In the genomic region with DNA sequence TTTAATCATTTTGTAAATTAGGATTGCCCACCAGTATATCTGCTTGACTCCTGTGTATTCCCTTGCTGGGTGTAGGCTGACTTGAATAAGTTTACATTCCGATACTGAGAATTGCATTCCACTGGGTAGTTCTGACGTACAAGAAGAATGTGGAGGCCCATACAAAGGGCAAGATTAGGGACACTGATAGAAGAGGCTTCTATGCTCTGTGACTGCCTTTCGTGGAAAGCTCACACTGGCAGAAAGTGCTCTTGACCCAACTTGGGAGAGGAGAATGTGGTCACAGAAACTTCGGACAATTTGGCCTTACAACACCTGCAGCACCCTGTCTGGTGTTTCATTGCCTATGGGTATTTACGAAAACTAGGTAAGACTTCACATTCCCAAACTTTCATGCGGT, we compare ENCODE assay signal across 11 cellular contexts.
A peak's percentile ranks its signal among the peaks of the same experiment; 100 is the strongest.
DNase-seq lines count a peak whose midpoint lies in the region; ATAC-seq, FAIRE-seq and TF ChIP-seq lines count a peak whose summit lies in the region.
"Had no signal": no experiment of that assay in that cellular context is flagged by ENCODE, and none has a peak within 500 bp of the region (broad histone marks: within the 10 kb centered on the region; RNA-seq: fewer than 3 reads in every experiment).

No MANE protein-coding gene starts in this region.

- peak overlapping the region; percentile 43 for H3K9ac ChIP-seq in endothelial cell of umbilical vein (replicated peaks; ENCODE audit: extremely low read depth, insufficient read depth, low read length)
- H3K9ac ChIP-seq: parathyroid adenoma had no signal

- peak overlapping the region; percentile 78 for H3K4me2 ChIP-seq in endothelial cell of umbilical vein (ENCODE audit: insufficient read depth, low read length)

- H3K4me1 ChIP-seq in endothelial cell of umbilical vein (ENCODE audit: control insufficient read depth, extremely low read depth, insufficient read depth, low read length): peaks cover 22% of the 10 kb centered on the region
- peaks cover 31% of the 10 kb centered on the region for H3K4me1 ChIP-seq in lower lobe of right lung

- ATAC-seq in Right ventricle myocardium inferior: peak; percentile 62
- peak; percentile 85 to 89 for ATAC-seq in lower lobe of right lung
- ATAC-seq in GM21723 (IDR thresholded peaks at IDR 0.05; ENCODE audit: unreplicated experiment): no peak
- ATAC-seq: stimulated activated memory B cell treated with anti-CD40 and anti-IgM and Interleukin-4, amounts not matched to agents 10 μg/mL and 1 μg/mL and 100 μg/mL, for 72 hours had no signal

- BruUV-seq in endothelial cell of umbilical vein (replicated peaks; lab: Mats Ljungman, UMichigan): no TSS peak

- no peaks in the 10 kb centered on the region for H3K9me1 ChIP-seq in endothelial cell of umbilical vein (replicated peaks; ENCODE audit: control insufficient read depth, extremely low read depth, insufficient read depth, low read length)

- H3K4me3 ChIP-seq in endothelial cell of umbilical vein (replicated peaks in 1 of 3; ENCODE audit: insufficient read depth in 1 of 3, low read depth in 1 of 3, low read length in 3 of 3) (no peak overlapping the region), lower lobe of right lung (no peak overlapping the region)

- POLR2A ChIA-PET in endothelial cell of umbilical vein (lab: Charles Lee): no interaction called here
- POLR2A ChIA-PET in HEK293T (lab: Yijun Ruan, JAX): no interaction called here

- H2AFZ ChIP-seq in endothelial cell of umbilical vein (ENCODE audit: low read depth, low read length): no peak overlapping the region
- H2AFZ ChIP-seq: parathyroid adenoma had no signal

- CTCF ChIA-PET in endothelial cell of umbilical vein (lab: Charles Lee): interaction anchor here (1.3 to 1.7 kb wide), 3 partner anchors 27 to 226 kb away, joined by 4 to 5 read pairs (median 5); no protein-coding TSS in a partner anchor
- CTCF ChIA-PET in HEK293T (lab: Yijun Ruan, JAX): no interaction called here

- DNase-seq in Right ventricle myocardium inferior (ENCODE audit: missing footprints): no peak
- no peak for DNase-seq in cardiac septum (ENCODE audit: low spot score)
- DNase-seq in endothelial cell of umbilical vein (ENCODE audit: low read depth, low spot score): peak; percentile 51
- DNase-seq in lower lobe of right lung: no peak
- DNase-seq in urothelium cell line (ENCODE audit: low spot score): peak; percentile 21
- no peak for DNase-seq in HUDEP-2 (lab: John Stamatoyannopoulos, UW; ENCODE audit: unreplicated experiment in 76 of 76)
- no peak for DNase-seq in HEK293T (ENCODE audit: extremely low spot score)
- DNase-seq: MV-4-11 had no signal

- intact Hi-C loops in Right ventricle myocardium inferior (cut with DNase I) (no loop called here), cardiac septum (cut with DNase I) (no loop called here), endothelial cell of umbilical vein (cut with micrococcal nuclease) (loop anchor here (2.0 to 5.0 kb wide), 4 partner anchors 24 to 208 kb away; no protein-coding TSS in a partner anchor), lower lobe of right lung (cut with DNase I) (no loop called here)

- H3K9me3 ChIP-seq in endothelial cell of umbilical vein (replicated peaks; ENCODE audit: control insufficient read depth, insufficient read depth, low read length): no peaks in the 10 kb centered on the region
- no peaks in the 10 kb centered on the region for H3K9me3 ChIP-seq in lower lobe of right lung

- H4K20me1 ChIP-seq in endothelial cell of umbilical vein (replicated peaks; ENCODE audit: control insufficient read depth, extremely low read depth, insufficient read depth, low read length): no peaks in the 10 kb centered on the region

- TF ChIP-seq CTCF in endothelial cell of umbilical vein (IDR thresholded peaks at IDR 0.05; ENCODE audit: extremely low read depth in 1 of 2, insufficient read depth in 1 of 2, low read depth in 1 of 2, low read length in 2 of 2) (no peak), lower lobe of right lung (IDR thresholded peaks at IDR 0.05) (no peak)

- H3K36me3 ChIP-seq in endothelial cell of umbilical vein (ENCODE audit: control insufficient read depth in 2 of 2, extremely low read depth in 1 of 2, insufficient read depth in 2 of 2, low read length in 2 of 2) (no peaks in the 10 kb centered on the region), lower lobe of right lung (no peaks in the 10 kb centered on the region)

- H3K27me3 ChIP-seq in endothelial cell of umbilical vein (ENCODE audit: control insufficient read depth in 2 of 2, insufficient read depth in 2 of 2, low read length in 2 of 2): no peaks in the 10 kb centered on the region
- no peaks in the 10 kb centered on the region for H3K27me3 ChIP-seq in lower lobe of right lung (ENCODE audit: low read depth)

- H3K27ac ChIP-seq in endothelial cell of umbilical vein (ENCODE audit: insufficient read depth, low read depth, low read length) (peak overlapping the region; percentile 16), lower lobe of right lung (peak overlapping the region; percentile 64)
- H3K27ac ChIP-seq: parathyroid adenoma had no signal

- TF ChIP-seq POLR2A in endothelial cell of umbilical vein (IDR thresholded peaks at IDR 0.05; ENCODE audit: low read depth, low read length): no peak

- FAIRE-seq in endothelial cell of umbilical vein (lab: Jason Lieb, UNC): no peak
- FAIRE-seq in urothelium cell line (lab: Jason Lieb, UNC): no peak

- dilution Hi-C loops in endothelial cell of umbilical vein (cut with MboI; ENCODE audit: extremely low pct_ligation_motif_present, low sequenced_read_pairs): no loop called here

- peaks cover 43% of the 10 kb centered on the region for H3K79me2 ChIP-seq in endothelial cell of umbilical vein (ENCODE audit: control insufficient read depth, insufficient read depth, low read length)

TF ChIP-seq in endothelial cell of umbilical vein, 7 proteins besides CTCF, POLR2A, EP300 and RAD21:
- no peak for TF ChIP-seq EZH2 (IDR thresholded peaks at IDR 0.05; ENCODE audit: borderline replicate concordance, low read depth, low read length, severe bottlenecking)
- TF ChIP-seq FOS (IDR thresholded peaks at IDR 0.05; ENCODE audit: borderline replicate concordance, insufficient read depth, low read length): no peak
- TF ChIP-seq JUN (IDR thresholded peaks at IDR 0.05; ENCODE audit: borderline replicate concordance, insufficient read depth, insufficient read length, low read depth): no peak
- no peak for TF ChIP-seq POLR2AphosphoS5 (IDR thresholded peaks at IDR 0.05; ENCODE audit: insufficient read depth, low read depth, low read length)
- TF ChIP-seq, protein P1, sequence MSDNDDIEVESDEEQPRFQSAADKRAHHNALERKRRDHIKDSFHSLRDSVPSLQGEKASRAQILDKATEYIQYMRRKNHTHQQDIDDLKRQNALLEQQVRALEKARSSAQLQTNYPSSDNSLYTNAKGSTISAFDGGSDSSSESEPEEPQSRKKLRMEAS (IDR thresholded peaks at IDR 0.05; ENCODE audit: insufficient read depth, insufficient read length): no peak
- no peak for TF ChIP-seq GATA2 (IDR thresholded peaks at IDR 0.05; ENCODE audit: insufficient read depth, insufficient read length, low read depth, low read length)
- TF ChIP-seq MYC (IDR thresholded peaks at IDR 0.05; ENCODE audit: low read depth, low read length): no peak

TF ChIP-seq in HEK293T, 16 proteins besides CTCF, POLR2A, EP300 and RAD21:
- TF ChIP-seq BHLHE40 (IDR thresholded peaks at IDR 0.05; ENCODE audit: borderline replicate concordance) (no peak), LEF1 (IDR thresholded peaks at IDR 0.05; ENCODE audit: borderline replicate concordance) (no peak), ZNF384 (IDR thresholded peaks at IDR 0.05) (no peak), FOXK2 (IDR thresholded peaks at IDR 0.05) (no peak), CTBP1 (IDR thresholded peaks at IDR 0.05; ENCODE audit: borderline replicate concordance) (no peak), ELF4 (IDR thresholded peaks at IDR 0.05) (no peak), ARNT (IDR thresholded peaks at IDR 0.05) (no peak), SUZ12 (IDR thresholded peaks at IDR 0.05) (no peak), HDGF (IDR thresholded peaks at IDR 0.05; ENCODE audit: borderline replicate concordance) (no peak), FOXM1 (IDR thresholded peaks at IDR 0.05; ENCODE audit: borderline replicate concordance) (no peak), NFRKB (IDR thresholded peaks at IDR 0.05) (no peak), TARDBP (IDR thresholded peaks at IDR 0.05) (no peak), L3MBTL2 (conservative IDR thresholded peaks at IDR 0.05) (no peak), SP1 (IDR thresholded peaks at IDR 0.05) (no peak), FOXA1 (IDR thresholded peaks at IDR 0.05) (no peak)
- TF ChIP-seq, protein P2, sequence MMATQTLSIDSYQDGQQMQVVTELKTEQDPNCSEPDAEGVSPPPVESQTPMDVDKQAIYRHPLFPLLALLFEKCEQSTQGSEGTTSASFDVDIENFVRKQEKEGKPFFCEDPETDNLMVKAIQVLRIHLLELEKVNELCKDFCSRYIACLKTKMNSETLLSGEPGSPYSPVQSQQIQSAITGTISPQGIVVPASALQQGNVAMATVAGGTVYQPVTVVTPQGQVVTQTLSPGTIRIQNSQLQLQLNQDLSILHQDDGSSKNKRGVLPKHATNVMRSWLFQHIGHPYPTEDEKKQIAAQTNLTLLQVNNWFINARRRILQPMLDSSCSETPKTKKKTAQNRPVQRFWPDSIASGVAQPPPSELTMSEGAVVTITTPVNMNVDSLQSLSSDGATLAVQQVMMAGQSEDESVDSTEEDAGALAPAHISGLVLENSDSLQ (IDR thresholded peaks at IDR 0.05): no peak

Comparison
In these comparisons a context has a peak if more than half of its experiments do, and no peak if none do; other contexts are left out.
1. DNase-seq: peak in endothelial cell of umbilical vein (single experiment) and urothelium cell line (single experiment); none in Right ventricle myocardium inferior (single experiment), cardiac septum (single experiment), lower lobe of right lung (single experiment), HUDEP-2 (0 of 76) and HEK293T (single experiment).